In the genomic region with DNA sequence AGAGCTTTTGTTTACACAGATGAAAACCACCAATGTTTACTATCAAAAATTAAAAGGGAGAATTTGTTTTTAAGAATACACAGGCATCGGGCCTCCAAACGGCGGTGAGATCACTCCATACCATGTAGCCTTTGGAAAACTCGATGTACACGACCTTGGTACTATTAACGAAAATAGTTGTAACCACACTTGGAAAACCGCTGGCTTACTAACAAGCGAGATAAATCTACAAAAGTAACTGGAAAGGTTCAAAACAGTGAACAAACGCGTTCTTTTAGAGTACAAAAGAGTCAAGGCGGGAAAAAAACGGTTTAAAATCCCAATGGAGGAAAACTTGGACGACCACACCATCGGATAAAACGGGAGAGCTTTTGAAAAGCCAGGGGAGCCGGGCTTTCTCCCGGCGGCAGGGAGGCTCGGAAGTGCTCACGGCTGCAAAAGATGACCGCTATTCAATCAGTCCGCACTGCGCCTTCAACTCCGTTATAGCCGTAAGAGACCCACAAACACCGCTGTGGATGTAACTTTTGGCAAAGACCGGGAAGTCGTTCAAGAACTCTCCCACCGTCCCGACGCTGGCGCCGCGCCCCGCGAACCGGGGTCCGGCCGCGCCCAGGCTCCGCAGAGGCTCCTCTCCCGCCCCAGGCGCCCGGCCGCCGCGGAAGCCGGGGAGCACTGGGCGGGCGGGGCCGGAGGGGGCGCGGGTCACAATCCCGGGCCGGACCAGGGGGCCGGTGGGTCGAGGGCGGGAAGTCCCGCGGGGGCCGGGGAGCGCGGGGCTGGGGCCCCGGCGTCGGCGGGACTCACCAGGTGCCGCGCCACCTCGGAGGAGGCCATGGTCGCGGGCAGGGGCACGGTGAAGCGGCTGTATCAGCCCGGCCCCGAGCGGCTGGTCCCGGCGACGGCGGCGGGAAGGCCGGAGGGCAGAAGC, we compare ENCODE assay signal across 8 cellular contexts. TPM values are rescaled to one million over a fixed set of nuclear protein-coding genes. Genes with fewer than 3 reads are reported as not detected.
DNase-seq lines count a peak whose midpoint lies in the region; ATAC-seq and TF ChIP-seq lines count a peak whose summit lies in the region.

No MANE protein-coding gene starts in this region.

- TF ChIP-seq CTCF in body of pancreas (IDR thresholded peaks at IDR 0.05), result no peak

- ATAC-seq in GM21717 (IDR thresholded peaks at IDR 0.05; ENCODE audit: unreplicated experiment) (peak; percentile 34), body of pancreas (peak; percentile 33), sciatic nerve (peak; percentile 14)

- no peak for TF ChIP-seq POLR2A in body of pancreas (IDR thresholded peaks at IDR 0.05)

- 0% methylated on average over 32 to 57 of the region's 83 CpGs for WGBS in body of pancreas, 2 donors

- H3K9me3 ChIP-seq in body of pancreas, result no peaks in the 10 kb centered on the region
- peaks cover 2% of the 10 kb centered on the region for H3K9me3 ChIP-seq in iPS-18c (ENCODE audit: control insufficient read depth, insufficient read depth, low read length)

- H3K27ac ChIP-seq in body of pancreas, result peak overlapping the region; percentile 87 to 98 (median 93)

- peak overlapping the region; percentile 55 to 66 for H3K4me3 ChIP-seq in body of pancreas
- H3K4me3 ChIP-seq in iPS-18c (ENCODE audit: insufficient read depth, low read depth, low read length), result peak overlapping the region; percentile 79

- peaks cover 35% of the 10 kb centered on the region for H3K4me1 ChIP-seq in body of pancreas

- no peaks in the 10 kb centered on the region for H3K36me3 ChIP-seq in body of pancreas (replicated peaks in 1 of 2; ENCODE audit: insufficient read depth in 1 of 2, low read depth in 2 of 2)

- H3K27me3 ChIP-seq in body of pancreas, result no peaks in the 10 kb centered on the region

- DNase-seq in ELF-1 (ENCODE audit: low read depth, low spot score), result peak; percentile 66
- peak; percentile 47 for DNase-seq in LoVo (ENCODE audit: low spot score)
- DNase-seq in body of pancreas, result peak in 3 of 4 donors; percentile 44 to 48 (median 47)
- peak; percentile 81 for DNase-seq in sciatic nerve (ENCODE audit: low spot score)
- no peak for DNase-seq in T1000 (lab: John Stamatoyannopoulos, UW)
- DNase-seq in middle frontal gyrus (ENCODE audit: extremely low spot score, low spot score), result no peak

- intact Hi-C loops in body of pancreas (cut with DNase I) (no loop called here), sciatic nerve (cut with DNase I) (no loop called here)

RNA-seq across cellular contexts. Expression of gene SEPTIN10, which starts 0.5 kb away (rescaled TPM):
- 10 to 100 TPM; 44.9 to 46.5 TPM for total RNA-seq in body of pancreas
- total RNA-seq in sciatic nerve, result 135 TPM

RNA-seq across cellular contexts. Expression of gene SOWAHC, which starts 0.9 kb away (rescaled TPM):
- total RNA-seq in body of pancreas (10 to 100 TPM in 1 of 2 donors, 1 to 10 TPM in 1; 8.8 to 11.2 TPM), sciatic nerve (30.9 TPM)

Comparison
In these comparisons a context has a peak if more than half of its experiments do, and no peak if none do; other contexts are left out.
1. DNase-seq: peak in ELF-1 (single experiment), LoVo (single experiment), body of pancreas (3 of 4) and sciatic nerve (single experiment); none in T1000 (single experiment) and middle frontal gyrus (single experiment).
2. Peak in every context shown above with its lines, with median percentiles within 50 percentile points of each other: ATAC-seq.